Comparison of ENCODE assay signal across 27 cellular contexts in genomic region chr2:210528716-210529115, GRCh38. TPM values are rescaled to one million over a fixed set of nuclear protein-coding genes. Genes with fewer than 3 reads are reported as not detected.
DNase-seq lines count a peak whose midpoint lies in the region; FAIRE-seq and TF ChIP-seq lines count a peak whose summit lies in the region.
"Had no signal": no experiment of that assay in that cellular context is flagged by ENCODE, and none has a peak within 500 bp of the region (broad histone marks: within the 10 kb centered on the region; RNA-seq: fewer than 3 reads in every experiment).

No MANE protein-coding gene starts in this region.

- H3K4me3 Mint-ChIP-seq in astrocyte (ENCODE audit: unreplicated experiment) = no peak overlapping the region
- H3K4me3 Mint-ChIP-seq: CD4-positive, alpha-beta memory T cell had no signal

- H3K27me3 ChIP-seq in astrocyte (ENCODE audit: insufficient read depth, low read length) (no peaks in the 10 kb centered on the region), Peyer's patch (no peaks in the 10 kb centered on the region), prostate gland (replicated peaks; ENCODE audit: insufficient read depth) (no peaks in the 10 kb centered on the region), brain microvascular endothelial cell (replicated peaks) (no peaks in the 10 kb centered on the region)
- H3K27me3 ChIP-seq: BLaER1 treated with 17β-estradiol and CSF1 and Interleukin-3, amounts not matched to agents 10 nM and 100 nM; MG63 had no signal

- H3K9ac ChIP-seq in astrocyte (ENCODE audit: low read length) = no peak overlapping the region
- H3K9ac ChIP-seq: BLaER1 treated with 17β-estradiol and CSF1 and Interleukin-3, amounts not matched to agents 10 nM and 100 nM; SK-N-SH had no signal

- H3K27ac ChIP-seq in astrocyte (ENCODE audit: low read depth, low read length) (no peak overlapping the region), Peyer's patch (no peak overlapping the region), prostate gland (no peak overlapping the region), brain microvascular endothelial cell (no peak overlapping the region)
- H3K27ac ChIP-seq: BLaER1 treated with 17β-estradiol and CSF1 and Interleukin-3, amounts not matched to agents 10 nM and 100 nM had no signal

- no peaks in the 10 kb centered on the region for H3K36me3 Mint-ChIP-seq in astrocyte (ENCODE audit: low read depth, unreplicated experiment)
- H3K36me3 Mint-ChIP-seq: CD4-positive, alpha-beta memory T cell had no signal

- WGBS in prostate gland = 46% methylated on average over 4 of the region's 4 CpGs

- no peaks in the 10 kb centered on the region for H3K4me1 Mint-ChIP-seq in astrocyte (ENCODE audit: low read depth, unreplicated experiment)
- H3K4me1 Mint-ChIP-seq: CD4-positive, alpha-beta memory T cell had no signal

- H4K20me1 ChIP-seq in astrocyte (ENCODE audit: insufficient read depth, low read length) = no peaks in the 10 kb centered on the region
- H4K20me1 ChIP-seq: BLaER1 treated with 17β-estradiol and CSF1 and Interleukin-3, amounts not matched to agents 10 nM and 100 nM had no signal

- in situ Hi-C loops in brain microvascular endothelial cell (cut with HindIII; ENCODE audit: low pct_ligation_motif_present, low sequenced_read_pairs) = no loop called here

- H3K36me3 ChIP-seq in astrocyte (ENCODE audit: insufficient read depth, low read length) (no peaks in the 10 kb centered on the region), Peyer's patch (no peaks in the 10 kb centered on the region), prostate gland (no peaks in the 10 kb centered on the region), brain microvascular endothelial cell (replicated peaks) (no peaks in the 10 kb centered on the region)
- H3K36me3 ChIP-seq: BLaER1 treated with 17β-estradiol and CSF1 and Interleukin-3, amounts not matched to agents 10 nM and 100 nM; MG63 had no signal

- intact Hi-C loops in prostate gland (cut with DNase I) = no loop called here

- TF ChIP-seq POLR2A in Peyer's patch (IDR thresholded peaks at IDR 0.05) (no peak), prostate gland (IDR thresholded peaks at IDR 0.05) (no peak)

- H3K27me3 Mint-ChIP-seq in astrocyte (ENCODE audit: low read depth, unreplicated experiment) = no peaks in the 10 kb centered on the region

- TF ChIP-seq CTCF in astrocyte (IDR thresholded peaks at IDR 0.05; ENCODE audit: insufficient read depth, low read depth, low read length) (no peak), Peyer's patch (IDR thresholded peaks at IDR 0.05) (no peak), prostate gland (IDR thresholded peaks at IDR 0.05) (no peak), brain microvascular endothelial cell (IDR thresholded peaks at IDR 0.05; ENCODE audit: low read depth, low read length, missing control alignments) (no peak)

- no peaks in the 10 kb centered on the region for H3K9me3 Mint-ChIP-seq in astrocyte (ENCODE audit: unreplicated experiment)

- H3K9me3 ChIP-seq in astrocyte (ENCODE audit: insufficient read depth, low read depth, low read length) = no peaks in the 10 kb centered on the region
- no peaks in the 10 kb centered on the region for H3K9me3 ChIP-seq in Peyer's patch
- no peaks in the 10 kb centered on the region for H3K9me3 ChIP-seq in prostate gland
- H3K9me3 ChIP-seq: BLaER1 treated with 17β-estradiol and CSF1 and Interleukin-3, amounts not matched to agents 10 nM and 100 nM; MG63; SK-N-SH had no signal

- H3K4me2 ChIP-seq in astrocyte (ENCODE audit: low read length) = peak overlapping the region; percentile 41
- H3K4me2 ChIP-seq: BLaER1 treated with 17β-estradiol and CSF1 and Interleukin-3, amounts not matched to agents 10 nM and 100 nM; SK-N-SH had no signal

- peak; percentile 5 for DNase-seq in AG08395 (ENCODE audit: low spot score)
- peak; percentile 10 for DNase-seq in GM03348 (ENCODE audit: low spot score)
- peak; percentile 25 for DNase-seq in M059J (ENCODE audit: low read depth)
- peak; percentile 39 for DNase-seq in astrocyte (ENCODE audit: low read depth)
- no peak for DNase-seq in Peyer's patch
- no peak for DNase-seq in prostate gland (ENCODE audit: low spot score)
- DNase-seq in brain microvascular endothelial cell = no peak
- DNase-seq in NCI-H1417 (lab: John Stamatoyannopoulos, UW) = no peak
- DNase-seq: 8988T; AML-193; CD4-positive, alpha-beta memory T cell; COR-L47; DMS53; GF-D8; Karpas-422; MG63; NCI-H1105 treated with DMSO at 0.1 percent for 48 hours; NCI-H2029; NCI-H2227 treated with DMSO at 0.1 percent for 48 hours; NCI-H526 treated with DMSO at 0.1 percent for 48 hours; SIG-M5; SK-N-SH; SW 1271 had no signal

- no peak overlapping the region for H2AFZ ChIP-seq in astrocyte (ENCODE audit: low read depth, low read length)

- H3K79me2 ChIP-seq in astrocyte (ENCODE audit: insufficient read depth, low read length) = no peaks in the 10 kb centered on the region

- H3K4me1 ChIP-seq in astrocyte (ENCODE audit: insufficient read depth, low read length) = no peaks in the 10 kb centered on the region
- H3K4me1 ChIP-seq in Peyer's patch = no peaks in the 10 kb centered on the region
- no peaks in the 10 kb centered on the region for H3K4me1 ChIP-seq in prostate gland (replicated peaks)
- H3K4me1 ChIP-seq: BLaER1 treated with 17β-estradiol and CSF1 and Interleukin-3, amounts not matched to agents 10 nM and 100 nM had no signal

- FAIRE-seq in astrocyte (lab: Jason Lieb, UNC) = no peak
- FAIRE-seq: GM19239, HepG2 had no signal

- no peak overlapping the region for H3K27ac Mint-ChIP-seq in astrocyte (ENCODE audit: unreplicated experiment)
- H3K27ac Mint-ChIP-seq: CD4-positive, alpha-beta memory T cell had no signal

- H3K4me3 ChIP-seq in astrocyte (ENCODE audit: insufficient read depth, low read depth, low read length) = no peak overlapping the region
- no peak overlapping the region for H3K4me3 ChIP-seq in Peyer's patch
- H3K4me3 ChIP-seq in prostate gland = no peak overlapping the region
- no peak overlapping the region for H3K4me3 ChIP-seq in brain microvascular endothelial cell (ENCODE audit: low read depth, low read length)
- H3K4me3 ChIP-seq: BLaER1 treated with 17β-estradiol and CSF1 and Interleukin-3, amounts not matched to agents 10 nM and 100 nM; MG63 had no signal

RNA-seq across cellular contexts. Expression of gene CPS1, which starts 27.7 kb away (rescaled TPM):
- total RNA-seq in M059J (2014; rRNA removed; shearing (Covaris generic)) = 16.7 and 24.7 TPM in 2 replicates
- 5.8 and 8.0 TPM in 2 replicates for total RNA-seq in astrocyte
- total RNA-seq in Peyer's patch = 100 to 1,000 TPM in 3 of 4 donors, 10 to 100 TPM in 1; 68.5 to 330 (median 222) TPM
- total RNA-seq in prostate gland = 10 to 100 TPM in 1 of 2 donors, under 1 TPM in 1; 0.68 to 15.8 TPM
- total RNA-seq: HT-29 had no signal

RNA-seq across cellular contexts. Expression of gene LANCL1, which starts 52.2 kb away (rescaled TPM):
- 28.0 and 46.6 TPM in 2 replicates for total RNA-seq in M059J (2014; rRNA removed; shearing (Covaris generic))
- total RNA-seq in astrocyte = 38.3 and 38.9 TPM in 2 replicates
- 10 to 100 TPM; 13.2 to 22.6 (median 18.7) TPM for total RNA-seq in Peyer's patch
- total RNA-seq in prostate gland = 10 to 100 TPM; 48.2 to 50.1 TPM

Comparison
In these comparisons a context has a peak if more than half of its experiments do, and no peak if none do; other contexts are left out.
1. DNase-seq: peak in AG08395 (single experiment), GM03348 (single experiment), M059J (single experiment) and astrocyte (single experiment); none in Peyer's patch (0 of 3), prostate gland (single experiment), brain microvascular endothelial cell (single experiment) and NCI-H1417 (0 of 3).